8 cellular contexts compared by ENCODE assay signal in the genomic region with DNA sequence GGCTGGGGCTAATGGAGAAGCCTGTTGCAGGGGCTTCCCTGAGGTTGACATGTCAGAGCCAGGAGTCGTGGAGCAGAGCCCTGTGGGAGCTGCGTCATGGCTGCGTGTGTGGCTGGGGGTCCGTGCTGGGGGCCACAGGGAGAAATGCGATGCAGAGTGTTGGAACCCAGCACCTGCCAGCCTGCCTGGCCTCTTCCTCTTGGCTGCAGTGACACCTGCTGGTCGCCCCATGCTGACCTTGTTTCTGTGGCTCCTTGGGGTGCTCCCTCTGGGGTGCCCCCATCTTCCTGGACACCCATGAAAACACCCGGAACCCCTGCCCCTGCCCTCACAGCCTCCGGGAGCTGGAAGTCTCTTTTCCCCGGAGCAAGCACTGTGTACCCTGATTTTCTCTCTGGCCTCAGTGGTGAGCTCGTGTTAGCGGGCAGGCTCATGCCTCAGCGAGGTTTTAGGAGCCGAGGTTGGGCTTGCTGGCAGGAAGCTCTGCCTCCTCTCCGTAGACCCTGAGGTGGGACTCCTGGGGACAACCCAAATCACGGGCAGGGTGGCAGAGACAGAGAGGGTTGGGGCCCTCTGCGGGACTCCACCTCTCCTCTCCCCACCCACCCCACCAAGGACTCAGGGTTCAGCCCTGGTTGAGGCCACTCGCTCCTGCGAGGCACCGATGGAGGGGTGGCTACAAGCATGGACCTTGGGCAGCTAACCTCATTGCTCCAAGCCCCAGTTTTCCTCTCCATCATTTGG.
DNase-seq lines count a peak whose midpoint lies in the region; ATAC-seq, FAIRE-seq and TF ChIP-seq lines count a peak whose summit lies in the region.

No MANE protein-coding gene starts in this region.

- no peaks in the 10 kb centered on the region for H3K4me1 ChIP-seq in A549

- no peak overlapping the region for H3K4me3 ChIP-seq in A549
- no peak overlapping the region for H3K4me3 ChIP-seq in astrocyte of the cerebellum (ENCODE audit: low read depth, low read length)

- H3K4me2 ChIP-seq in A549 = no peak overlapping the region

- H3K27me3 ChIP-seq in layer of hippocampus (ENCODE audit: control insufficient read depth, insufficient read depth, low read length) = peaks cover 4% of the 10 kb centered on the region

- TF ChIP-seq CTCF in A549 (IDR thresholded peaks at IDR 0.05) (peak; percentile 65), astrocyte of the cerebellum (IDR thresholded peaks at IDR 0.05; ENCODE audit: low read depth, low read length, missing control alignments) (peak; percentile 37)

- no peaks in the 10 kb centered on the region for H3K9me3 ChIP-seq in A549

- H3K27ac ChIP-seq in A549 (0 out of 6 replicates have a peak overlapping the region, but pooled peaks of 1 of the 2 experiments have one; percentile 7), layer of hippocampus (ENCODE audit: low read depth, low read length) (peak overlapping the region; percentile 91)

- TF ChIP-seq EP300 in A549 (IDR thresholded peaks at IDR 0.05) = no peak

- peak; percentile 88 to 89 for TF ChIP-seq RAD21 in A549 (conservative IDR thresholded peaks at IDR 0.05 in 1 of 2, IDR thresholded peaks at IDR 0.05 in 1 of 2)

- in situ Hi-C loops in astrocyte of the cerebellum (cut with HindIII; ENCODE audit: low sequenced_read_pairs) = no loop called here

- POLR2A ChIA-PET in A549 (lab: Yijun Ruan, JAX) = no interaction called here

- ATAC-seq in A549 (peak; percentile 59 to 83; a peak in 4 of 6 replicates), HG03139 (IDR thresholded peaks at IDR 0.05; ENCODE audit: unreplicated experiment) (no peak)

- FAIRE-seq in A549 (lab: Jason Lieb, UNC) (no peak), H54 (lab: Jason Lieb, UNC) (no peak)

- 23% methylated on average over 6 of the region's 19 CpGs for WGBS in A549 (ENCODE audit: missing lambda C conversion rate)

- no peak for TF ChIP-seq POLR2A in A549 (IDR thresholded peaks at IDR 0.05; ENCODE audit: low read length)
- TF ChIP-seq POLR2A in H54 (IDR thresholded peaks at IDR 0.05; ENCODE audit: low read depth, low read length) = no peak

- CTCF ChIA-PET in A549 (lab: Yijun Ruan, JAX) = interaction anchor here (0.6 to 4.1 kb wide), 32 partner anchors 9 to 424 kb away, joined by 3 to 55 read pairs (median 4); a partner anchor contains a TSS

- peak; percentile 18 to 45 for DNase-seq in A549 (ENCODE audit: low read depth in 1 of 2, low spot score in 1 of 2)
- DNase-seq in H54 (ENCODE audit: insufficient read length, low spot score) = peak; percentile 30
- no peak for DNase-seq in astrocyte of the cerebellum (ENCODE audit: low read depth)
- no peak for DNase-seq in SKM-1 (lab: John Stamatoyannopoulos, UW; ENCODE audit: unreplicated experiment)
- no peak for DNase-seq in NCI-H146 treated with DMSO at 0.1 percent for 48 hours (lab: John Stamatoyannopoulos, UW; ENCODE audit: unreplicated experiment)
- no peak for DNase-seq in NCI-H2029 treated with DMSO at 0.1 percent for 48 hours (lab: John Stamatoyannopoulos, UW)

TF ChIP-seq in A549, 52 proteins besides CTCF, POLR2A, EP300 and RAD21:
- TF ChIP-seq, protein P1, sequence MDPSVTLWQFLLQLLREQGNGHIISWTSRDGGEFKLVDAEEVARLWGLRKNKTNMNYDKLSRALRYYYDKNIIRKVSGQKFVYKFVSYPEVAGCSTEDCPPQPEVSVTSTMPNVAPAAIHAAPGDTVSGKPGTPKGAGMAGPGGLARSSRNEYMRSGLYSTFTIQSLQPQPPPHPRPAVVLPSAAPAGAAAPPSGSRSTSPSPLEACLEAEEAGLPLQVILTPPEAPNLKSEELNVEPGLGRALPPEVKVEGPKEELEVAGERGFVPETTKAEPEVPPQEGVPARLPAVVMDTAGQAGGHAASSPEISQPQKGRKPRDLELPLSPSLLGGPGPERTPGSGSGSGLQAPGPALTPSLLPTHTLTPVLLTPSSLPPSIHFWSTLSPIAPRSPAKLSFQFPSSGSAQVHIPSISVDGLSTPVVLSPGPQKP (IDR thresholded peaks at IDR 0.05; ENCODE audit: low read depth, low read length) = no peak
- TF ChIP-seq SMC3 (IDR thresholded peaks at IDR 0.05) = peak; percentile 90

Comparison
In these comparisons a context has a peak if more than half of its experiments do, and no peak if none do; other contexts are left out.
1. DNase-seq: peak in A549 (2 of 2) and H54 (single experiment); none in astrocyte of the cerebellum (single experiment), SKM-1 (single experiment), NCI-H146 treated with DMSO at 0.1 percent for 48 hours (single experiment) and NCI-H2029 treated with DMSO at 0.1 percent for 48 hours (single experiment).